Comparison of ENCODE assay signal across 1 cellular context in genomic region chr13:27621366-27622101, GRCh38.
TF ChIP-seq lines count a peak whose summit lies in the region.

Gene POLR1D (plus strand): TSS chr13:27621892. CDS start chr13:27621984, 92 bp downstream.

TF ChIP-seq in WTC11, 78 proteins besides CTCF, POLR2A, EP300 and RAD21 (continued from another document):
- no peak for TF ChIP-seq ZNF281 (CRISPR knock-in tag; IDR thresholded peaks at IDR 0.05)
- no peak for TF ChIP-seq IRF1 (CRISPR knock-in tag; IDR thresholded peaks at IDR 0.05)
- TF ChIP-seq ARID4B (CRISPR knock-in tag; IDR thresholded peaks at IDR 0.05; ENCODE audit: borderline replicate concordance), result peak; percentile 33; the same call in 1 of the 2 replicates
- no peak for TF ChIP-seq MXD4 (CRISPR knock-in tag; IDR thresholded peaks at IDR 0.05; ENCODE audit: borderline replicate concordance)
- no peak; the same call in 1 of the 2 replicates for TF ChIP-seq ZNF219 (CRISPR knock-in tag; IDR thresholded peaks at IDR 0.05; ENCODE audit: borderline replicate concordance)
- TF ChIP-seq, protein P1, sequence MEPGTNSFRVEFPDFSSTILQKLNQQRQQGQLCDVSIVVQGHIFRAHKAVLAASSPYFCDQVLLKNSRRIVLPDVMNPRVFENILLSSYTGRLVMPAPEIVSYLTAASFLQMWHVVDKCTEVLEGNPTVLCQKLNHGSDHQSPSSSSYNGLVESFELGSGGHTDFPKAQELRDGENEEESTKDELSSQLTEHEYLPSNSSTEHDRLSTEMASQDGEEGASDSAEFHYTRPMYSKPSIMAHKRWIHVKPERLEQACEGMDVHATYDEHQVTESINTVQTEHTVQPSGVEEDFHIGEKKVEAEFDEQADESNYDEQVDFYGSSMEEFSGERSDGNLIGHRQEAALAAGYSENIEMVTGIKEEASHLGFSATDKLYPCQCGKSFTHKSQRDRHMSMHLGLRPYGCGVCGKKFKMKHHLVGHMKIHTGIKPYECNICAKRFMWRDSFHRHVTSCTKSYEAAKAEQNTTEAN (CRISPR knock-in tag; IDR thresholded peaks at IDR 0.05), result peak; percentile 88; the same call in 1 of the 2 replicates
- no peak for TF ChIP-seq TCF7 (CRISPR knock-in tag; IDR thresholded peaks at IDR 0.05; ENCODE audit: low read depth)
- TF ChIP-seq SMAD4 (CRISPR knock-in tag; IDR thresholded peaks at IDR 0.05), result no peak
- no peak for TF ChIP-seq GTF2I (CRISPR knock-in tag; conservative IDR thresholded peaks at IDR 0.05)
- TF ChIP-seq HMGXB4 (CRISPR knock-in tag; IDR thresholded peaks at IDR 0.05), result no peak
- peak; percentile 51 for TF ChIP-seq TEAD1 (CRISPR knock-in tag; IDR thresholded peaks at IDR 0.05)
- TF ChIP-seq, protein P2, sequence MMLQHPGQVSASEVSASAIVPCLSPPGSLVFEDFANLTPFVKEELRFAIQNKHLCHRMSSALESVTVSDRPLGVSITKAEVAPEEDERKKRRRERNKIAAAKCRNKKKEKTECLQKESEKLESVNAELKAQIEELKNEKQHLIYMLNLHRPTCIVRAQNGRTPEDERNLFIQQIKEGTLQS (CRISPR knock-in tag; conservative IDR thresholded peaks at IDR 0.05), result no peak
- no peak for TF ChIP-seq ZNF425 (CRISPR knock-in tag; conservative IDR thresholded peaks at IDR 0.05)
- no peak for TF ChIP-seq ZNF671 (CRISPR knock-in tag; IDR thresholded peaks at IDR 0.05)
- TF ChIP-seq CBFB (CRISPR knock-in tag; IDR thresholded peaks at IDR 0.05; ENCODE audit: low read depth), result no peak
- no peak for TF ChIP-seq HMGA2 (CRISPR knock-in tag; IDR thresholded peaks at IDR 0.05)
- TF ChIP-seq PREB (CRISPR knock-in tag; IDR thresholded peaks at IDR 0.05; ENCODE audit: borderline replicate concordance), result no peak
- TF ChIP-seq USF2 (CRISPR knock-in tag; IDR thresholded peaks at IDR 0.05), result peak; percentile 79
- TF ChIP-seq, protein P3, sequence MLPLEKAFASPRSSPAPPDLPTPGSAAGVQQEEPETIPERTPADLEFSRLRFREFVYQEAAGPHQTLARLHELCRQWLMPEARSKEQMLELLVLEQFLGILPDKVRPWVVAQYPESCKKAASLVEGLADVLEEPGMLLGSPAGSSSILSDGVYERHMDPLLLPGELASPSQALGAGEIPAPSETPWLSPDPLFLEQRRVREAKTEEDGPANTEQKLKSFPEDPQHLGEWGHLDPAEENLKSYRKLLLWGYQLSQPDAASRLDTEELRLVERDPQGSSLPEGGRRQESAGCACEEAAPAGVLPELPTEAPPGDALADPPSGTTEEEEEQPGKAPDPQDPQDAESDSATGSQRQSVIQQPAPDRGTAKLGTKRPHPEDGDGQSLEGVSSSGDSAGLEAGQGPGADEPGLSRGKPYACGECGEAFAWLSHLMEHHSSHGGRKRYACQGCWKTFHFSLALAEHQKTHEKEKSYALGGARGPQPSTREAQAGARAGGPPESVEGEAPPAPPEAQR (CRISPR knock-in tag; IDR thresholded peaks at IDR 0.05), result no peak
- 0 out of 2 replicates have a peak, but pooled peaks have one; percentile 26 for TF ChIP-seq E2F5 (CRISPR knock-in tag; IDR thresholded peaks at IDR 0.05)
- no peak for TF ChIP-seq IRF2 (CRISPR knock-in tag; IDR thresholded peaks at IDR 0.05; ENCODE audit: borderline replicate concordance, low read depth)
- peak; percentile 67; the same call in 1 of the 2 replicates for TF ChIP-seq TP53 (CRISPR knock-in tag; IDR thresholded peaks at IDR 0.05)
- TF ChIP-seq ELF4 (CRISPR knock-in tag; IDR thresholded peaks at IDR 0.05; ENCODE audit: low read depth), result no peak
- TF ChIP-seq, protein P4, sequence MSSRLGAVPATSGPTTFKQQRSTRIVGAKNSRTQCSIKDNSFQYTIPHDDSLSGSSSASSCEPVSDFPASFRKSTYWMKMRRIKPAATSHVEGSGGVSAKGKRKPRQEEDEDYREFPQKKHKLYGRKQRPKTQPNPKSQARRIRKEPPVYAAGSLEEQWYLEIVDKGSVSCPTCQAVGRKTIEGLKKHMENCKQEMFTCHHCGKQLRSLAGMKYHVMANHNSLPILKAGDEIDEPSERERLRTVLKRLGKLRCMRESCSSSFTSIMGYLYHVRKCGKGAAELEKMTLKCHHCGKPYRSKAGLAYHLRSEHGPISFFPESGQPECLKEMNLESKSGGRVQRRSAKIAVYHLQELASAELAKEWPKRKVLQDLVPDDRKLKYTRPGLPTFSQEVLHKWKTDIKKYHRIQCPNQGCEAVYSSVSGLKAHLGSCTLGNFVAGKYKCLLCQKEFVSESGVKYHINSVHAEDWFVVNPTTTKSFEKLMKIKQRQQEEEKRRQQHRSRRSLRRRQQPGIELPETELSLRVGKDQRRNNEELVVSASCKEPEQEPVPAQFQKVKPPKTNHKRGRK (CRISPR knock-in tag; IDR thresholded peaks at IDR 0.05; ENCODE audit: borderline replicate concordance), result 0 out of 2 replicates have a peak, but pooled peaks have one; percentile 63
- TF ChIP-seq EMX1 (CRISPR knock-in tag; IDR thresholded peaks at IDR 0.05), result no peak
- TF ChIP-seq E2F4 (CRISPR knock-in tag; IDR thresholded peaks at IDR 0.05; ENCODE audit: borderline replicate concordance, low read depth), result peak; percentile 63; the same call in 1 of the 2 replicates
